11 cellular contexts compared by ENCODE assay signal in genomic region chr1:93042822-93043557, GRCh38. TPM values are rescaled to one million over a fixed set of nuclear protein-coding genes. Genes with fewer than 3 reads are reported as not detected.
DNase-seq lines count a peak whose midpoint lies in the region; ATAC-seq and TF ChIP-seq lines count a peak whose summit lies in the region.
"Had no signal": no experiment of that assay in that cellular context is flagged by ENCODE, and none has a peak within 500 bp of the region (broad histone marks: within the 10 kb centered on the region; RNA-seq: fewer than 3 reads in every experiment).

No MANE protein-coding gene starts in this region.

- peak overlapping the region; percentile 5 for H3K4me3 ChIP-seq in CD8-positive, alpha-beta T cell (ENCODE audit: low read depth, low read length)
- H3K4me3 ChIP-seq in naive thymus-derived CD4-positive, alpha-beta T cell (ENCODE audit: low read length) = peak overlapping the region; percentile 38
- H3K4me3 ChIP-seq in ascending aorta = peak overlapping the region in 1 of 2 donors; percentile 17

- no peaks in the 10 kb centered on the region for H3K9me3 Mint-ChIP-seq in CD8-positive, alpha-beta T cell
- H3K9me3 Mint-ChIP-seq in activated CD8-positive, alpha-beta T cell treated with anti-CD3 and anti-CD28 coated beads for 36 hours = no peaks in the 10 kb centered on the region
- no peaks in the 10 kb centered on the region for H3K9me3 Mint-ChIP-seq in naive thymus-derived CD4-positive, alpha-beta T cell

- CTCF ChIA-PET in CD8-positive, alpha-beta T cell (lab: Charles Lee) = interaction anchor here (1.2 to 1.4 kb wide), 3 partner anchors 19 to 22 kb away, joined by 3 to 5 read pairs (median 3); no protein-coding TSS in a partner anchor
- CTCF ChIA-PET in activated CD8-positive, alpha-beta T cell treated with anti-CD3 and anti-CD28 coated beads for 36 hours (lab: Charles Lee) = interaction anchor here (0.8 to 2.2 kb wide), 8 partner anchors 9 to 117 kb away, joined by 3 to 18 read pairs (median 4); partner anchors contain the start of gene MTF2
- CTCF ChIA-PET in naive thymus-derived CD4-positive, alpha-beta T cell (lab: Charles Lee) = interaction anchor here (0.6 to 1.2 kb wide), 4 partner anchors 9 to 74 kb away, joined by 3 to 7 read pairs (median 5); no protein-coding TSS in a partner anchor

- intact Hi-C loops in CD8-positive, alpha-beta T cell (cut with DNase I, micrococcal nuclease) = loop anchor here (1.0 to 10.0 kb wide), 6 partner anchors 14 to 802 kb away; partner anchors contain the start of genes CCDC18 (in 2 of the 2), TMED5 (in 2 of the 2), MTF2 (in 1 of the 2) and RPL5 (in 1 of the 2)
- intact Hi-C loops in activated CD8-positive, alpha-beta T cell treated with anti-CD3 and anti-CD28 coated beads for 36 hours (cut with micrococcal nuclease) = no loop called here
- intact Hi-C loops in naive thymus-derived CD4-positive, alpha-beta T cell (cut with micrococcal nuclease) = loop anchor here (1.0 to 10.0 kb wide), 11 partner anchors 10 to 804 kb away; partner anchors contain the start of genes CCDC18 (in 2 of the 2), DR1 (in 2 of the 2), MTF2 (in 2 of the 2) and TMED5 (in 2 of the 2)
- intact Hi-C loops in ascending aorta (cut with DNase I) = no loop called here

- no peak for DNase-seq in CD8-positive, alpha-beta T cell
- peak; percentile 26 for DNase-seq in activated CD8-positive, alpha-beta T cell treated with anti-CD3 and anti-CD28 coated beads for 36 hours
- DNase-seq in naive thymus-derived CD4-positive, alpha-beta T cell = no peak
- DNase-seq in ascending aorta (ENCODE audit: low spot score in 2 of 2) (no peak), SHP77 (lab: John Stamatoyannopoulos, UW) (no peak)
- no peak for DNase-seq in activated effector memory CD4-positive, alpha-beta T cell treated with Interleukin-2 at 50 U/mL for 16 hours
- DNase-seq: foreskin fibroblast, NCI-H1105 treated with DMSO at 0.1 percent for 48 hours had no signal

- no peaks in the 10 kb centered on the region for H3K36me3 Mint-ChIP-seq in CD8-positive, alpha-beta T cell
- no peaks in the 10 kb centered on the region for H3K36me3 Mint-ChIP-seq in activated CD8-positive, alpha-beta T cell treated with anti-CD3 and anti-CD28 coated beads for 36 hours (ENCODE audit: low read depth)
- H3K36me3 Mint-ChIP-seq in naive thymus-derived CD4-positive, alpha-beta T cell = peaks cover 0 to 2% (median 0%) of the 10 kb centered on the region in 5 donors

- peaks cover 12% of the 10 kb centered on the region for H3K4me1 ChIP-seq in CD8-positive, alpha-beta T cell (ENCODE audit: insufficient read depth, low read length)
- H3K4me1 ChIP-seq in naive thymus-derived CD4-positive, alpha-beta T cell (ENCODE audit: control insufficient read depth in 2 of 2, insufficient read depth in 2 of 2, low read length in 2 of 2) = peaks cover 9 to 10% of the 10 kb centered on the region in 2 donors
- no peaks in the 10 kb centered on the region for H3K4me1 ChIP-seq in ascending aorta

- H3K9me3 ChIP-seq in CD8-positive, alpha-beta T cell (ENCODE audit: low read length) = no peaks in the 10 kb centered on the region
- no peaks in the 10 kb centered on the region for H3K9me3 ChIP-seq in naive thymus-derived CD4-positive, alpha-beta T cell (ENCODE audit: control insufficient read depth in 2 of 3, low read length in 3 of 3)
- no peaks in the 10 kb centered on the region for H3K9me3 ChIP-seq in ascending aorta

- peak overlapping the region; percentile 40 for H3K27ac ChIP-seq in CD8-positive, alpha-beta T cell (ENCODE audit: low read depth, low read length)
- H3K27ac ChIP-seq in naive thymus-derived CD4-positive, alpha-beta T cell (ENCODE audit: low read depth, low read length) = peak overlapping the region; percentile 78
- H3K27ac ChIP-seq in ascending aorta = no peak overlapping the region

- no peaks in the 10 kb centered on the region for H3K27me3 Mint-ChIP-seq in CD8-positive, alpha-beta T cell (ENCODE audit: low read depth)
- H3K27me3 Mint-ChIP-seq in activated CD8-positive, alpha-beta T cell treated with anti-CD3 and anti-CD28 coated beads for 36 hours = no peaks in the 10 kb centered on the region
- no peaks in the 10 kb centered on the region for H3K27me3 Mint-ChIP-seq in naive thymus-derived CD4-positive, alpha-beta T cell

- H3K36me3 ChIP-seq in CD8-positive, alpha-beta T cell (ENCODE audit: insufficient read depth, low read length) = no peaks in the 10 kb centered on the region
- H3K36me3 ChIP-seq in naive thymus-derived CD4-positive, alpha-beta T cell (ENCODE audit: control insufficient read depth in 2 of 3, insufficient read depth in 3 of 3, low read length in 3 of 3) = no peaks in the 10 kb centered on the region
- no peaks in the 10 kb centered on the region for H3K36me3 ChIP-seq in ascending aorta

- H3K4me1 Mint-ChIP-seq in CD8-positive, alpha-beta T cell (ENCODE audit: low read depth) = peaks cover 13% of the 10 kb centered on the region
- peaks cover 22% of the 10 kb centered on the region for H3K4me1 Mint-ChIP-seq in activated CD8-positive, alpha-beta T cell treated with anti-CD3 and anti-CD28 coated beads for 36 hours (ENCODE audit: low read depth)
- peaks cover 7 to 38% (median 14%) of the 10 kb centered on the region in 7 donors for H3K4me1 Mint-ChIP-seq in naive thymus-derived CD4-positive, alpha-beta T cell

- no peaks in the 10 kb centered on the region for H3K27me3 ChIP-seq in CD8-positive, alpha-beta T cell (ENCODE audit: insufficient read depth, low read length)
- H3K27me3 ChIP-seq in naive thymus-derived CD4-positive, alpha-beta T cell (ENCODE audit: control insufficient read depth in 2 of 2, insufficient read depth in 2 of 2, low read length in 2 of 2) = no peaks in the 10 kb centered on the region
- H3K27me3 ChIP-seq in ascending aorta = no peaks in the 10 kb centered on the region

- H3K4me3 Mint-ChIP-seq in CD8-positive, alpha-beta T cell = peak overlapping the region; percentile 83
- peak overlapping the region; percentile 74 for H3K4me3 Mint-ChIP-seq in activated CD8-positive, alpha-beta T cell treated with anti-CD3 and anti-CD28 coated beads for 36 hours
- H3K4me3 Mint-ChIP-seq in naive thymus-derived CD4-positive, alpha-beta T cell = peak overlapping the region; percentile 42 to 89 (median 82)

- POLR2A ChIA-PET in CD8-positive, alpha-beta T cell (lab: Charles Lee) = interaction anchor here (0.6 to 1.8 kb wide), 8 partner anchors 8 to 303 kb away, joined by 3 to 21 read pairs (median 4); partner anchors contain the start of genes DR1, MTF2 and RPL5
- POLR2A ChIA-PET in activated CD8-positive, alpha-beta T cell treated with anti-CD3 and anti-CD28 coated beads for 36 hours (lab: Charles Lee) = interaction anchor here (0.6 to 1.5 kb wide), 7 partner anchors 12 to 62 kb away, joined by 3 to 5 read pairs (median 3); no protein-coding TSS in a partner anchor
- POLR2A ChIA-PET in naive thymus-derived CD4-positive, alpha-beta T cell (lab: Charles Lee) = interaction anchor here (0.6 to 2.6 kb wide), 11 partner anchors 9 to 519 kb away, joined by 3 to 22 read pairs (median 4); partner anchors contain the start of genes DR1, MTF2 and RPL5

- TF ChIP-seq CTCF in CD8-positive, alpha-beta T cell (IDR thresholded peaks at IDR 0.05) = no peak
- TF ChIP-seq CTCF in activated CD8-positive, alpha-beta T cell treated with anti-CD3 and anti-CD28 coated beads for 36 hours (IDR thresholded peaks at IDR 0.05) = no peak
- TF ChIP-seq CTCF in ascending aorta (IDR thresholded peaks at IDR 0.05) = no peak

- ATAC-seq in CD8-positive, alpha-beta T cell = peak; percentile 6
- ATAC-seq in GM21423 (IDR thresholded peaks at IDR 0.05; ENCODE audit: unreplicated experiment) (peak; percentile 6), HG02885 (IDR thresholded peaks at IDR 0.05; ENCODE audit: poor library complexity, unreplicated experiment) (no peak)
- peak; percentile 44 for ATAC-seq in activated CD8-positive, alpha-beta T cell treated with anti-CD3 and anti-CD28 coated beads for 36 hours
- no peak for ATAC-seq in naive thymus-derived CD4-positive, alpha-beta T cell
- ATAC-seq: HCT116 had no signal

- H3K27ac Mint-ChIP-seq in CD8-positive, alpha-beta T cell = peak overlapping the region; percentile 95
- H3K27ac Mint-ChIP-seq in activated CD8-positive, alpha-beta T cell treated with anti-CD3 and anti-CD28 coated beads for 36 hours = peak overlapping the region; percentile 97
- H3K27ac Mint-ChIP-seq in naive thymus-derived CD4-positive, alpha-beta T cell = peak overlapping the region; percentile 88 to 98 (median 94)

RNA-seq across cellular contexts. Expression of gene MTF2, which starts 36.1 kb away (rescaled TPM):
- 10 to 100 TPM; 41.4 to 43.3 TPM for total RNA-seq in CD8-positive, alpha-beta T cell
- 10 to 100 TPM; 65.0 to 70.9 TPM for total RNA-seq in activated CD8-positive, alpha-beta T cell treated with anti-CD3 and anti-CD28 coated beads for 36 hours
- 10 to 100 TPM; 35.3 to 63.1 (median 47.1) TPM for total RNA-seq in naive thymus-derived CD4-positive, alpha-beta T cell
- 10 to 100 TPM; 75.9 to 77.9 TPM for polyA plus RNA-seq in naive thymus-derived CD4-positive, alpha-beta T cell
- total RNA-seq in ascending aorta = 2.3 TPM

Comparison
In these comparisons a context has a peak if more than half of its experiments do, and no peak if none do; other contexts are left out.
1. ATAC-seq: peak in CD8-positive, alpha-beta T cell (single experiment), GM21423 (single experiment) and activated CD8-positive, alpha-beta T cell treated with anti-CD3 and anti-CD28 coated beads for 36 hours (single experiment); none in naive thymus-derived CD4-positive, alpha-beta T cell (single experiment) and HG02885 (single experiment).
2. H3K27ac ChIP-seq: peak in CD8-positive, alpha-beta T cell (single experiment) and naive thymus-derived CD4-positive, alpha-beta T cell (single experiment); none in ascending aorta (0 of 2).
3. RNA of gene MTF2, which starts 36.1 kb away (total RNA-seq): 65.0 to 70.9 TPM in activated CD8-positive, alpha-beta T cell treated with anti-CD3 and anti-CD28 coated beads for 36 hours, 35.3 to 63.1 TPM in naive thymus-derived CD4-positive, alpha-beta T cell and 41.4 to 43.3 TPM in CD8-positive, alpha-beta T cell; 2.3 TPM in ascending aorta (single experiment); every median in the first group is over 10 times any median in the second.
4. intact Hi-C loops: an anchor here in CD8-positive, alpha-beta T cell (1.0 to 10.0 kb wide) and naive thymus-derived CD4-positive, alpha-beta T cell (1.0 to 10.0 kb wide); none called in activated CD8-positive, alpha-beta T cell treated with anti-CD3 and anti-CD28 coated beads for 36 hours and ascending aorta.
5. Peak in every context shown above with its lines, with median percentiles within 50 percentile points of each other: H3K27ac Mint-ChIP-seq and H3K4me3 Mint-ChIP-seq.